21 cellular contexts compared by ENCODE assay signal in the genomic region with DNA sequence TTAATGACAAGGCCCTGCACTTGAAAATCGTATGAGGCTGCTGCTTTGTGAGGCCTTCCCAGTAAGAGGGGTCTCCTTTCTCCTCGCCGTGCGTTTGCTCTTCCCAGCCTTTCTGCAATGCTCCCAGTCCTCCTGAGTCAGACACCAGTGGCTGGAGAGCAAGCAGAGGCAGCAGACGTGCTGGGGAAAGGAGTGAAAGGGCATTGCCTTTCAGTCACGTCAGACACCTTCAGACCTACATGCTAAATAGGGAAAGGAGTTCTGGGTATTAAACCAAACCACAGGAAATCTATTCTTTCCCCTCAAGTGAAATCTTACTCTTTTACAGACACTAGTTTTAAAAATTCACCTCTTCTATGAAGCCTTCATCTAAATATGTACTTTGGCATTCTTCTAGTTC.
"Had no signal": no experiment of that assay in that cellular context is flagged by ENCODE, and none has a peak within 500 bp of the region (broad histone marks: within the 10 kb centered on the region; RNA-seq: fewer than 3 reads in every experiment).

No MANE protein-coding gene starts in this region.

- H3K27ac ChIP-seq: epithelial cell of prostate, left ventricle myocardium inferior, right atrium auricular region, testis, transverse colon, VCaP had no signal

- DNase-seq: activated CD4-positive, alpha-beta T cell treated with anti-CD3 and anti-CD28 coated beads for 4 hours; activated CD4-positive, alpha-beta T cell treated with anti-CD3 and anti-CD28 coated beads, Interleukin-2, amount 50 U/mL, for 4 hours; activated naive CD4-positive, alpha-beta T cell; activated T-cell treated with anti-CD3 and anti-CD28 coated beads for 4 hours; activated T-cell treated with anti-CD3 and anti-CD28 coated beads, Interleukin-2, amount 50 U/mL, for 72 hours; dermis blood vessel endothelial cell; effector CD4-positive, alpha-beta T cell; glutamatergic neuron; left ventricle myocardium inferior; mucosa of descending colon; stimulated activated CD4-positive, alpha-beta T cell treated with anti-CD3 and anti-CD28 coated beads, Interleukin-15, amount 100 ng/mL, for 24 hours; stimulated activated naive CD8-positive, alpha-beta T cell treated with anti-CD3 and anti-CD28 coated beads, Interleukin-15, Interleukin-2, amounts not matched to agents 100 U/mL and 50 U/mL, for 24 hours; T-helper 9 cell; testis; transverse colon had no signal

- ATAC-seq: activated naive CD4-positive, alpha-beta T cell treated with anti-CD3 and anti-CD28 coated beads, Interleukin-2, amount 50 U/mL, for 72 hours; activated T-cell treated with anti-CD3 and anti-CD28 coated beads, Interleukin-2, amount 50 U/mL, for 72 hours; mucosa of descending colon; natural killer cell treated with Interleukin-12 subunit alpha and Interleukin-12 subunit beta and Interleukin-15 and Interleukin-18, amount 100 ng/mL, for 72 hours; stimulated activated naive CD8-positive, alpha-beta T cell treated with anti-CD3 and anti-CD28 coated beads, Interleukin-15, Interleukin-2, amounts not matched to agents 100 U/mL and 50 U/mL, for 24 hours had no signal

- H3K36me3 ChIP-seq: left ventricle myocardium inferior, right atrium auricular region, transverse colon had no signal

- H3K4me1 ChIP-seq: left ventricle myocardium inferior, right atrium auricular region, testis, transverse colon had no signal

- H3K9me3 ChIP-seq: left ventricle myocardium inferior, mucosa of descending colon, right atrium auricular region, testis, transverse colon had no signal

- H3K27me3 ChIP-seq: right atrium auricular region, testis, transverse colon had no signal

- H3K4me3 ChIP-seq: left ventricle myocardium inferior, lung, mucosa of descending colon, right atrium auricular region, testis, transverse colon had no signal
